In genomic region chr11:82533628-82534353, GRCh38 we compare ENCODE assay signal across 24 cellular contexts.
DNase-seq lines count a peak whose midpoint lies in the region; ATAC-seq and TF ChIP-seq lines count a peak whose summit lies in the region.
"Had no signal": no experiment of that assay in that cellular context is flagged by ENCODE, and none has a peak within 500 bp of the region (broad histone marks: within the 10 kb centered on the region; RNA-seq: fewer than 3 reads in every experiment).

No MANE protein-coding gene starts in this region.

- H4K20me1 ChIP-seq in PC-3 (ENCODE audit: low read length): no peaks in the 10 kb centered on the region

- no peak overlapping the region for H3K9ac ChIP-seq in PC-3 (ENCODE audit: low read length)
- H3K9ac ChIP-seq: KMS-11 had no signal

- H3K9me2 ChIP-seq in PC-3 (replicated peaks; ENCODE audit: low read length): no peaks in the 10 kb centered on the region

- DNase-seq in DMS79 treated with DMSO at 0.1 percent for 48 hours (lab: John Stamatoyannopoulos, UW) (peak; percentile 68), NCI-H1105 treated with DMSO at 0.1 percent for 48 hours (lab: John Stamatoyannopoulos, UW) (peak; percentile 97), PC-3 (peak; percentile 11), left lung (no peak), transverse colon (no peak), AG20443 (ENCODE audit: low spot score) (no peak)
- DNase-seq: activated CD4-positive, alpha-beta memory T cell treated with anti-CD3 and anti-CD28 coated beads, Interleukin-2, amount 10 ng/mL, durations not matched to agents 7 days and 5 days; activated CD4-positive, CD25-positive, alpha-beta regulatory T cell; activated T-cell treated with anti-CD3 and anti-CD28 coated beads for 4 hours; AML-193; CD8-positive, alpha-beta memory T cell; cortex of kidney; endodermal cell; natural killer cell; NCI-H2171; NK-92 treated with Interleukin-12 subunit alpha and Interleukin-12 subunit beta, amount 100 ng/mL, for 24 hours; pancreas; right cardiac atrium; stimulated activated CD4-positive, alpha-beta T cell treated with anti-CD3 and anti-CD28 coated beads, Interleukin-12 subunit alpha, Interleukin-12 subunit beta, amount 100 ng/mL, for 4 hours; stimulated activated CD4-positive, alpha-beta T cell treated with anti-CD3 and anti-CD28 coated beads, Interleukin-4, amount 100 ng/mL, for 4 hours; stimulated activated naive CD8-positive, alpha-beta T cell treated with anti-CD3 and anti-CD28 coated beads, Interleukin-15, Interleukin-2, amounts not matched to agents 100 U/mL and 50 U/mL, for 24 hours had no signal

- H3K4me2 ChIP-seq in PC-3 (ENCODE audit: low read length): no peak overlapping the region
- H3K4me2 ChIP-seq: KMS-11 had no signal

- TF ChIP-seq CTCF in PC-3 (conservative IDR thresholded peaks at IDR 0.05; ENCODE audit: low read depth, low read length): no peak
- no peak for TF ChIP-seq CTCF in left lung (IDR thresholded peaks at IDR 0.05)
- TF ChIP-seq CTCF in transverse colon (IDR thresholded peaks at IDR 0.05): no peak

- intact Hi-C loops in PC-3 (cut with micrococcal nuclease): no loop called here
- intact Hi-C loops in left lung (cut with DNase I): no loop called here
- intact Hi-C loops in transverse colon (cut with DNase I; ENCODE audit: low total_unique reads): no loop called here

- TF ChIP-seq POLR2A in transverse colon (IDR thresholded peaks at IDR 0.05): no peak

- H3K79me2 ChIP-seq in PC-3 (ENCODE audit: low read length): no peaks in the 10 kb centered on the region

- no peak for TF ChIP-seq EP300 in transverse colon (IDR thresholded peaks at IDR 0.05; ENCODE audit: low read depth)

- BruUV-seq in PC-3 (replicated peaks; lab: Mats Ljungman, UMichigan): no TSS peak

- in situ Hi-C loops in transverse colon (cut with MboI; ENCODE audit: low pct_ligation_motif_present in 1 of 4, low pct_unique_long_range_greater_than_20kb in 1 of 4, low sequenced_read_pairs in 3 of 4): no loop called here

- H3K4me3 ChIP-seq in PC-3 (ENCODE audit: low read length): no peak overlapping the region
- H3K4me3 ChIP-seq in left lung: no peak overlapping the region
- no peak overlapping the region for H3K4me3 ChIP-seq in transverse colon
- H3K4me3 ChIP-seq: pancreas, SK-N-MC had no signal

- H3F3A ChIP-seq in PC-3 (ENCODE audit: low read length, unreplicated experiment): no peaks in the 10 kb centered on the region

- POLR2A ChIA-PET in PC-3 (lab: Charles Lee; ENCODE audit: unreplicated experiment): no interaction called here

- H3K36me3 ChIP-seq in PC-3 (ENCODE audit: low read depth, low read length) (no peaks in the 10 kb centered on the region), left lung (no peaks in the 10 kb centered on the region), transverse colon (no peaks in the 10 kb centered on the region)
- H3K36me3 ChIP-seq: pancreas had no signal

- H3K4me1 ChIP-seq in PC-3 (ENCODE audit: insufficient read depth, low read length) (no peaks in the 10 kb centered on the region), left lung (no peaks in the 10 kb centered on the region), transverse colon (no peaks in the 10 kb centered on the region)
- H3K4me1 ChIP-seq: pancreas had no signal

- H3K27me3 ChIP-seq in PC-3 (ENCODE audit: low read length) (no peaks in the 10 kb centered on the region), left lung (no peaks in the 10 kb centered on the region), transverse colon (no peaks in the 10 kb centered on the region)
- H3K27me3 ChIP-seq: pancreas had no signal

- whole genome bisulfite sequencing in transverse colon (ENCODE audit: low coverage in 1 of 2), 2 donors: 70 to 73% methylated on average over 7 of the region's 7 CpGs

- CTCF ChIA-PET in PC-3 (lab: Charles Lee): no interaction called here

- H3K27ac ChIP-seq in PC-3 (ENCODE audit: low read length): no peak overlapping the region
- no peak overlapping the region for H3K27ac ChIP-seq in left lung
- no peak overlapping the region for H3K27ac ChIP-seq in transverse colon
- H3K27ac ChIP-seq: KMS-11, pancreas, SK-N-MC had no signal

- ATAC-seq in PC-3: no peak
- peak; percentile 44 for ATAC-seq in left lung
- ATAC-seq in HG03039 (IDR thresholded peaks at IDR 0.05; ENCODE audit: unreplicated experiment): no peak
- ATAC-seq: natural killer cell; pancreas; right cardiac atrium; stimulated activated naive CD8-positive, alpha-beta T cell treated with anti-CD3 and anti-CD28 coated beads, Interleukin-15, Interleukin-2, amounts not matched to agents 100 U/mL and 50 U/mL, for 24 hours had no signal

- no peaks in the 10 kb centered on the region for H3K9me3 ChIP-seq in PC-3 (ENCODE audit: low read length)
- no peaks in the 10 kb centered on the region for H3K9me3 ChIP-seq in left lung
- no peaks in the 10 kb centered on the region for H3K9me3 ChIP-seq in transverse colon
- H3K9me3 ChIP-seq: pancreas had no signal

- H2AFZ ChIP-seq in PC-3 (ENCODE audit: low read length): no peak overlapping the region

Comparison
In these comparisons a context has a peak if more than half of its experiments do, and no peak if none do; other contexts are left out.
1. DNase-seq: peak in DMS79 treated with DMSO at 0.1 percent for 48 hours (single experiment), NCI-H1105 treated with DMSO at 0.1 percent for 48 hours (single experiment) and PC-3 (single experiment); none in left lung (0 of 2), transverse colon (single experiment) and AG20443 (single experiment).